Comparison of ENCODE assay signal across 33 cellular contexts in the genomic region with DNA sequence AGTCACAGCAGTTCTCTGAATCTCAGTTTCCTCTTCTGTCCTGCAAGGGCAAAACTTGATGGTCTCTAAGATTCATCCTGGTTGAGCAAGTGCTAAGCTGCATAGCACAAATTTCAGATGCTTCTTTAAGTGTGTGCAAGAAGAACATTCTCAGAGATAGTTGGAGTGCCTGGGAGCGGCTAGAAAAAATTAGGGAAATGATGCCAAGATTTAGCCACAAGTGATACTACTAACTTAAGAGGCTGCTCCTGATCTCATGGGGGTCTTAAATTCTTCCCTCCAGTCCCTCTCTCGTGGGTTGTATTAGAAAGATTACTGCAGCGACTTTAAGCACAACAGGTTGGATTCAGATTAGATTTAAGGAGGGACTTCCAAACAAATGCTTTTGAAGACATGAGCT. TPM values are rescaled to one million over a fixed set of nuclear protein-coding genes. Genes with fewer than 3 reads are reported as not detected.
"Had no signal": no experiment of that assay in that cellular context is flagged by ENCODE, and none has a peak within 500 bp of the region (broad histone marks: within the 10 kb centered on the region; RNA-seq: fewer than 3 reads in every experiment).

No MANE protein-coding gene starts in this region.

- H3K9me3 ChIP-seq: ascending aorta, body of pancreas, breast epithelium had no signal

- H3K27me3 ChIP-seq: ascending aorta, body of pancreas, brain microvascular endothelial cell, breast epithelium had no signal

- DNase-seq: activated CD4-positive, alpha-beta memory T cell treated with anti-CD3 and anti-CD28 coated beads, Interleukin-2, amount 10 ng/mL, durations not matched to agents 7 days and 5 days; activated CD4-positive, alpha-beta T cell treated with anti-CD3 and anti-CD28 coated beads for 1 hour; activated CD4-positive, alpha-beta T cell treated with anti-CD3 and anti-CD28 coated beads for 36 hours; activated CD4-positive, alpha-beta T cell treated with anti-CD3 and anti-CD28 coated beads for 48 hours; activated CD4-positive, alpha-beta T cell treated with anti-CD3 and anti-CD28 coated beads, Interleukin-2, amount 10 ng/mL, durations not matched to agents 7 days and 5 days; activated CD4-positive, alpha-beta T cell treated with anti-CD3 and anti-CD28 coated beads, Interleukin-2, amount 50 U/mL, for 48 hours; activated CD4-positive, CD25-positive, alpha-beta regulatory T cell; activated CD8-positive, alpha-beta memory T cell treated with anti-CD3 and anti-CD28 coated beads for 24 hours; activated CD8-positive, alpha-beta memory T cell treated with anti-CD3 and anti-CD28 coated beads, Interleukin-2, amount 10 ng/mL, durations not matched to agents 7 days and 5 days; activated CD8-positive, alpha-beta memory T cell treated with anti-CD3 and anti-CD28 coated beads, Interleukin-2, amount 50 U/mL, for 48 hours; activated CD8-positive, alpha-beta T cell treated with anti-CD3 and anti-CD28 coated beads, Interleukin-2, amount 10 ng/mL, durations not matched to agents 7 days and 5 days; activated effector memory CD4-positive, alpha-beta T cell treated with Interleukin-2 at 50 U/mL for 16 hours; activated gamma-delta T cell; activated naive CD4-positive, alpha-beta T cell treated with anti-CD3 and anti-CD28 coated beads, Interleukin-2, amount 10 ng/mL, durations not matched to agents 7 days and 5 days; activated naive CD4-positive, alpha-beta T cell treated with Interleukin-2 at 50 U/mL for 16 hours; activated naive CD8-positive, alpha-beta T cell treated with anti-CD3 and anti-CD28 coated beads, Interleukin-2, amount 10 ng/mL, durations not matched to agents 7 days and 5 days; activated naive CD8-positive, alpha-beta T cell treated with anti-CD3 and anti-CD28 coated beads, Interleukin-2, amount 50 U/mL, for 24 hours; activated T-cell treated with anti-CD3 and anti-CD28 coated beads, Interleukin-2, amount 50 U/mL, for 24 hours; activated T-cell treated with anti-CD3 and anti-CD28 coated beads, Interleukin-2, amount 50 U/mL, for 48 hours; amygdala; anterior cingulate cortex; body of pancreas; brain microvascular endothelial cell; central memory CD4-positive, alpha-beta T cell; T-helper 1 cell; T-helper 2 cell; T-helper 9 cell; WERI-Rb-1 had no signal

- H3K36me3 ChIP-seq: ascending aorta, brain microvascular endothelial cell, breast epithelium, WERI-Rb-1 had no signal

- H3K4me3 ChIP-seq: ascending aorta, body of pancreas, breast epithelium had no signal

- H3K27ac ChIP-seq: ascending aorta, body of pancreas, brain microvascular endothelial cell, WERI-Rb-1 had no signal

- H3K4me1 ChIP-seq: ascending aorta, body of pancreas had no signal

RNA-seq across cellular contexts. Expression of gene INSYN2B, which starts 24.2 kb away (rescaled TPM):
- total RNA-seq: activated CD4-positive, alpha-beta memory T cell treated with anti-CD3 and anti-CD28 coated beads, Interleukin-2, amount 10 ng/mL, durations not matched to agents 7 days and 5 days; activated CD4-positive, alpha-beta T cell treated with anti-CD3 and anti-CD28 coated beads for 36 hours; activated CD4-positive, alpha-beta T cell treated with anti-CD3 and anti-CD28 coated beads, Interleukin-2, amount 10 ng/mL, durations not matched to agents 7 days and 5 days; activated CD8-positive, alpha-beta memory T cell treated with anti-CD3 and anti-CD28 coated beads, Interleukin-2, amount 10 ng/mL, durations not matched to agents 7 days and 5 days; activated CD8-positive, alpha-beta T cell treated with anti-CD3 and anti-CD28 coated beads, Interleukin-2, amount 10 ng/mL, durations not matched to agents 7 days and 5 days; activated naive CD8-positive, alpha-beta T cell treated with anti-CD3 and anti-CD28 coated beads, Interleukin-2, amount 10 ng/mL, durations not matched to agents 7 days and 5 days; activated T-helper 2 cell treated with anti-CD3 and anti-CD28 coated beads, Interferon-gamma antibody, Interleukin-2, Interleukin-4, amounts not matched to agents 10 μg/mL and 5 μg/mL and 100 μg/mL, durations not matched to agents 14 hours and 24 hours and 36 hours; ascending aorta; body of pancreas; cardiac septum; WTC11 had no signal
